1 cellular context compared by ENCODE assay signal in the genomic region with DNA sequence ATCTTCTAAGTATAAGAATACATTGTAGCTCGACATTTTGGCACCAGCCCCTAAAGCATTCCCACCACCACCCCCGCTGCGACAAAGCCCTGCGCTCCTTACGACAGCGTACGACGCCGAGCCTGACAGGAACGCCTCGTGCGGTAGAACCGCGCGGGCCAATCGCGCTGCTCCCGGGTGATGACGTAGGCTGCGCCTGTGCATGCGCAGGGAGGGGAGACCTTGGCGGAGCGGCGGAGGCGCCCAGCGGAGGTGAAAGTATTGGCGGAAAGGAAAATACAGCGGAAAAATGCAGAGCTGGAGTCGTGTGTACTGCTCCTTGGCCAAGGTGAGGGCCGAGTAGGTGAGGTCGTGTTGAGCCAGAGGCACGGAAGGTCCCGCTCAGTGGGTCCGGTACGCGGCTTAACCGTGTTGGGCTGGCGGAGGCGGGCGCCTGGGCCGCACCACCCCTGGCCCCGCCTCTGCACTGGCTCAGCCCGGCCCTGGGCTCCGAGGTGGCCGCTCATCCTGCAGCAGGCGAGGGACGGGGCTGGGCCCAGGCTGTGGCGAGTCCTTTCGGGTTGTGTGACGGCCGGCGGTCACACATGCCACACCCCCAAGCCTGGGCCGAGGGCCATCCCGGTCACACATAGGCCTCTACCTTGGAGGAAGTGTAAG.
A peak's percentile ranks its signal among the peaks of the same experiment; 100 is the strongest.
TF ChIP-seq lines count a peak whose summit lies in the region.

A gene with protein sequence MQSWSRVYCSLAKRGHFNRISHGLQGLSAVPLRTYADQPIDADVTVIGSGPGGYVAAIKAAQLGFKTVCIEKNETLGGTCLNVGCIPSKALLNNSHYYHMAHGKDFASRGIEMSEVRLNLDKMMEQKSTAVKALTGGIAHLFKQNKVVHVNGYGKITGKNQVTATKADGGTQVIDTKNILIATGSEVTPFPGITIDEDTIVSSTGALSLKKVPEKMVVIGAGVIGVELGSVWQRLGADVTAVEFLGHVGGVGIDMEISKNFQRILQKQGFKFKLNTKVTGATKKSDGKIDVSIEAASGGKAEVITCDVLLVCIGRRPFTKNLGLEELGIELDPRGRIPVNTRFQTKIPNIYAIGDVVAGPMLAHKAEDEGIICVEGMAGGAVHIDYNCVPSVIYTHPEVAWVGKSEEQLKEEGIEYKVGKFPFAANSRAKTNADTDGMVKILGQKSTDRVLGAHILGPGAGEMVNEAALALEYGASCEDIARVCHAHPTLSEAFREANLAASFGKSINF (plus strand): TSS at position 222 of the 657 bp plus-strand sequence. CDS start 68 bp downstream, at position 290.

TF ChIP-seq in HepG2, 621 proteins besides CTCF, POLR2A, EP300 and RAD21 (continued from another document and continues in another):
- TF ChIP-seq, protein P1, sequence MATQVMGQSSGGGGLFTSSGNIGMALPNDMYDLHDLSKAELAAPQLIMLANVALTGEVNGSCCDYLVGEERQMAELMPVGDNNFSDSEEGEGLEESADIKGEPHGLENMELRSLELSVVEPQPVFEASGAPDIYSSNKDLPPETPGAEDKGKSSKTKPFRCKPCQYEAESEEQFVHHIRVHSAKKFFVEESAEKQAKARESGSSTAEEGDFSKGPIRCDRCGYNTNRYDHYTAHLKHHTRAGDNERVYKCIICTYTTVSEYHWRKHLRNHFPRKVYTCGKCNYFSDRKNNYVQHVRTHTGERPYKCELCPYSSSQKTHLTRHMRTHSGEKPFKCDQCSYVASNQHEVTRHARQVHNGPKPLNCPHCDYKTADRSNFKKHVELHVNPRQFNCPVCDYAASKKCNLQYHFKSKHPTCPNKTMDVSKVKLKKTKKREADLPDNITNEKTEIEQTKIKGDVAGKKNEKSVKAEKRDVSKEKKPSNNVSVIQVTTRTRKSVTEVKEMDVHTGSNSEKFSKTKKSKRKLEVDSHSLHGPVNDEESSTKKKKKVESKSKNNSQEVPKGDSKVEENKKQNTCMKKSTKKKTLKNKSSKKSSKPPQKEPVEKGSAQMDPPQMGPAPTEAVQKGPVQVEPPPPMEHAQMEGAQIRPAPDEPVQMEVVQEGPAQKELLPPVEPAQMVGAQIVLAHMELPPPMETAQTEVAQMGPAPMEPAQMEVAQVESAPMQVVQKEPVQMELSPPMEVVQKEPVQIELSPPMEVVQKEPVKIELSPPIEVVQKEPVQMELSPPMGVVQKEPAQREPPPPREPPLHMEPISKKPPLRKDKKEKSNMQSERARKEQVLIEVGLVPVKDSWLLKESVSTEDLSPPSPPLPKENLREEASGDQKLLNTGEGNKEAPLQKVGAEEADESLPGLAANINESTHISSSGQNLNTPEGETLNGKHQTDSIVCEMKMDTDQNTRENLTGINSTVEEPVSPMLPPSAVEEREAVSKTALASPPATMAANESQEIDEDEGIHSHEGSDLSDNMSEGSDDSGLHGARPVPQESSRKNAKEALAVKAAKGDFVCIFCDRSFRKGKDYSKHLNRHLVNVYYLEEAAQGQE (IDR thresholded peaks at IDR 0.05; ENCODE audit: borderline replicate concordance in 1 of 2, low read depth in 1 of 2, low read length in 2 of 2), result 0 out of 4 replicates have a peak, but pooled peaks of 1 of the 2 experiments have one; percentile 6
- TF ChIP-seq PAX8 (CRISPR knock-in tag; IDR thresholded peaks at IDR 0.05; ENCODE audit: borderline replicate concordance), result peak; percentile 92; the same call in 1 of the 2 replicates
- no peak for TF ChIP-seq ZNF564 (CRISPR knock-in tag; IDR thresholded peaks at IDR 0.05)
- TF ChIP-seq, protein P2, sequence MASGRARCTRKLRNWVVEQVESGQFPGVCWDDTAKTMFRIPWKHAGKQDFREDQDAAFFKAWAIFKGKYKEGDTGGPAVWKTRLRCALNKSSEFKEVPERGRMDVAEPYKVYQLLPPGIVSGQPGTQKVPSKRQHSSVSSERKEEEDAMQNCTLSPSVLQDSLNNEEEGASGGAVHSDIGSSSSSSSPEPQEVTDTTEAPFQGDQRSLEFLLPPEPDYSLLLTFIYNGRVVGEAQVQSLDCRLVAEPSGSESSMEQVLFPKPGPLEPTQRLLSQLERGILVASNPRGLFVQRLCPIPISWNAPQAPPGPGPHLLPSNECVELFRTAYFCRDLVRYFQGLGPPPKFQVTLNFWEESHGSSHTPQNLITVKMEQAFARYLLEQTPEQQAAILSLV (CRISPR knock-in tag; IDR thresholded peaks at IDR 0.05; ENCODE audit: borderline replicate concordance), result peak; percentile 84; the same call in 1 of the 2 replicates
- TF ChIP-seq BRCA1 (CRISPR knock-in tag; IDR thresholded peaks at IDR 0.05), result peak; percentile 66; the same call in 1 of the 2 replicates
- TF ChIP-seq ZNF776 (CRISPR knock-in tag; IDR thresholded peaks at IDR 0.05), result peak; percentile 31; the same call in 1 of the 2 replicates
- peak; percentile 91 for TF ChIP-seq ZFP91 (CRISPR knock-in tag; IDR thresholded peaks at IDR 0.05; ENCODE audit: borderline replicate concordance)
- peak; percentile 63 for TF ChIP-seq AGO1 (IDR thresholded peaks at IDR 0.05; ENCODE audit: low read depth, low read length, poor library complexity, severe bottlenecking)
- TF ChIP-seq ZNF660 (CRISPR knock-in tag; IDR thresholded peaks at IDR 0.05; ENCODE audit: borderline replicate concordance, low read depth), result no peak
- no peak for TF ChIP-seq PHB2 (IDR thresholded peaks at IDR 0.05; ENCODE audit: partially characterized antibody)
- TF ChIP-seq DNMT3B (CRISPR knock-in tag; conservative IDR thresholded peaks at IDR 0.05), result no peak; the same call in 1 of the 2 replicates
- peak; percentile 91 for TF ChIP-seq ZNF607 (CRISPR knock-in tag; IDR thresholded peaks at IDR 0.05; ENCODE audit: borderline replicate concordance)
- TF ChIP-seq NFE2L1 (CRISPR knock-in tag; IDR thresholded peaks at IDR 0.05; ENCODE audit: borderline replicate concordance), result no peak
- TF ChIP-seq CHD4 (IDR thresholded peaks at IDR 0.05; ENCODE audit: borderline replicate concordance, low read length), result no peak
- TF ChIP-seq, protein P3, sequence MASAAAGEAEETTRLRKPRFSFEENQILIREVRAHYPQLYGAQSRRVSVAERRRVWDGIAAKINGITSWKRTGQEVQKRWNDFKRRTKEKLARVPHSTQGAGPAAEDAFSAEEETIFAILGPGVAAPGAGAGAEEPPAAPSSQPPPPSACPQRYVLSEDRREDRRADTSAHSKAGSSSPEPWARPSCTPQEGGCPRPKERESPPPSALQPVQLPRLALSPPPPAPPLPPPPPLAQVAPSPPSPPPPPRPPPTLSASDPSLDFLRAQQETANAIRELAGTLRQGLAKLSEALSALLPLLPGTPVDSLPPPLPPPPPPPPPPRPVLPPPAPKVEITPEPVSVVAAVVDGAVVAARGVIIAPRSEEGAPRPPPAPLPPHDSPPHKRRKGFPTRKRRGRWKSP (CRISPR knock-in tag; IDR thresholded peaks at IDR 0.05), result peak; percentile 60
- TF ChIP-seq SETDB1 (CRISPR knock-in tag; IDR thresholded peaks at IDR 0.05; ENCODE audit: borderline replicate concordance), result no peak
- TF ChIP-seq ZNF83 (CRISPR knock-in tag; IDR thresholded peaks at IDR 0.05; ENCODE audit: borderline replicate concordance), result peak; percentile 52; the same call in 1 of the 2 replicates
- TF ChIP-seq POLR2G (IDR thresholded peaks at IDR 0.05; ENCODE audit: low read depth, low read length), result peak; percentile 82
- peak; percentile 78; the same call in 1 of the 2 replicates for TF ChIP-seq EED (CRISPR knock-in tag; IDR thresholded peaks at IDR 0.05)
- no peak for TF ChIP-seq ZNF878 (CRISPR knock-in tag; IDR thresholded peaks at IDR 0.05)
- peak; percentile 37 for TF ChIP-seq YY1 (IDR thresholded peaks at IDR 0.05; ENCODE audit: insufficient read depth, insufficient replicate concordance, low read depth, low read length)
- TF ChIP-seq, protein P4, sequence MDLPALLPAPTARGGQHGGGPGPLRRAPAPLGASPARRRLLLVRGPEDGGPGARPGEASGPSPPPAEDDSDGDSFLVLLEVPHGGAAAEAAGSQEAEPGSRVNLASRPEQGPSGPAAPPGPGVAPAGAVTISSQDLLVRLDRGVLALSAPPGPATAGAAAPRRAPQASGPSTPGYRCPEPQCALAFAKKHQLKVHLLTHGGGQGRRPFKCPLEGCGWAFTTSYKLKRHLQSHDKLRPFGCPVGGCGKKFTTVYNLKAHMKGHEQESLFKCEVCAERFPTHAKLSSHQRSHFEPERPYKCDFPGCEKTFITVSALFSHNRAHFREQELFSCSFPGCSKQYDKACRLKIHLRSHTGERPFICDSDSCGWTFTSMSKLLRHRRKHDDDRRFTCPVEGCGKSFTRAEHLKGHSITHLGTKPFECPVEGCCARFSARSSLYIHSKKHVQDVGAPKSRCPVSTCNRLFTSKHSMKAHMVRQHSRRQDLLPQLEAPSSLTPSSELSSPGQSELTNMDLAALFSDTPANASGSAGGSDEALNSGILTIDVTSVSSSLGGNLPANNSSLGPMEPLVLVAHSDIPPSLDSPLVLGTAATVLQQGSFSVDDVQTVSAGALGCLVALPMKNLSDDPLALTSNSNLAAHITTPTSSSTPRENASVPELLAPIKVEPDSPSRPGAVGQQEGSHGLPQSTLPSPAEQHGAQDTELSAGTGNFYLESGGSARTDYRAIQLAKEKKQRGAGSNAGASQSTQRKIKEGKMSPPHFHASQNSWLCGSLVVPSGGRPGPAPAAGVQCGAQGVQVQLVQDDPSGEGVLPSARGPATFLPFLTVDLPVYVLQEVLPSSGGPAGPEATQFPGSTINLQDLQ (CRISPR knock-in tag; IDR thresholded peaks at IDR 0.05), result no peak; the same call in 1 of the 2 replicates
- TF ChIP-seq ZNF768 (CRISPR knock-in tag; IDR thresholded peaks at IDR 0.05), result peak; percentile 63; the same call in 1 of the 2 replicates
- TF ChIP-seq ZNF614 (CRISPR knock-in tag; IDR thresholded peaks at IDR 0.05; ENCODE audit: borderline replicate concordance), result peak; percentile 76; the same call in 1 of the 2 replicates
- TF ChIP-seq, protein P5, sequence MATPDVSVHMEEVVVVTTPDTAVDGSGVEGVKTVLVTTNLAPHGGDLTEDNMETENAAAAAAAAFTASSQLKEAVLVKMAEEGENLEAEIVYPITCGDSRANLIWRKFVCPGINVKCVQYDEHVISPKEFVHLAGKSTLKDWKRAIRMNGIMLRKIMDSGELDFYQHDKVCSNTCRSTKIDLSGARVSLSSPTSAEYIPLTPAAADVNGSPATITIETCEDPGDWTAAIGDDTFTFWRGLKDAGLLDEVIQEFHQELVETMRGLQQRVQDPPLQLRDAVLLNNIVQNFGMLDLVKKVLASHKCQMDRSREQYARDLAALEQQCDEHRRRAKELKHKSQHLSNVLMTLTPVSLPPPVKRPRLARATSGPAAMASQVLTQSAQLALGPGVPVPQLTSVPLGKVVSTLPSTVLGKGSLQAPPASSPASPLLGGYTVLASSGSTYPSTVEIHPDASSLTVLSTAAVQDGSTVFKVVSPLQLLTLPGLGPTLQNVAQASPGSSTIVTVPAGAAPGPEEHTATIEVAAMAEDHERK (CRISPR knock-in tag; IDR thresholded peaks at IDR 0.05; ENCODE audit: low read depth), result peak; percentile 81
- TF ChIP-seq ZBTB33 (CRISPR knock-in tag; IDR thresholded peaks at IDR 0.05), result peak; percentile 8; the same call in 1 of the 2 replicates
- no peak for TF ChIP-seq SIN3B (IDR thresholded peaks at IDR 0.05; ENCODE audit: low read length)
- 0 out of 2 replicates have a peak, but pooled peaks have one; percentile 23 for TF ChIP-seq TEAD2 (CRISPR knock-in tag; IDR thresholded peaks at IDR 0.05)
- TF ChIP-seq ZNF589 (CRISPR knock-in tag; conservative IDR thresholded peaks at IDR 0.05), result no peak; the same call in 1 of the 2 replicates
- TF ChIP-seq SRSF4 (IDR thresholded peaks at IDR 0.05; ENCODE audit: low read depth, low read length, poor library complexity, severe bottlenecking), result no peak
- TF ChIP-seq, protein P6, sequence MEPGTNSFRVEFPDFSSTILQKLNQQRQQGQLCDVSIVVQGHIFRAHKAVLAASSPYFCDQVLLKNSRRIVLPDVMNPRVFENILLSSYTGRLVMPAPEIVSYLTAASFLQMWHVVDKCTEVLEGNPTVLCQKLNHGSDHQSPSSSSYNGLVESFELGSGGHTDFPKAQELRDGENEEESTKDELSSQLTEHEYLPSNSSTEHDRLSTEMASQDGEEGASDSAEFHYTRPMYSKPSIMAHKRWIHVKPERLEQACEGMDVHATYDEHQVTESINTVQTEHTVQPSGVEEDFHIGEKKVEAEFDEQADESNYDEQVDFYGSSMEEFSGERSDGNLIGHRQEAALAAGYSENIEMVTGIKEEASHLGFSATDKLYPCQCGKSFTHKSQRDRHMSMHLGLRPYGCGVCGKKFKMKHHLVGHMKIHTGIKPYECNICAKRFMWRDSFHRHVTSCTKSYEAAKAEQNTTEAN (CRISPR knock-in tag; conservative IDR thresholded peaks at IDR 0.05), result no peak
- no peak for TF ChIP-seq ZMYM2 (CRISPR knock-in tag; IDR thresholded peaks at IDR 0.05)
- TF ChIP-seq JDP2 (CRISPR knock-in tag; IDR thresholded peaks at IDR 0.05; ENCODE audit: borderline replicate concordance), result no peak
- peak; percentile 72; the same call in 1 of the 2 replicates for TF ChIP-seq ZSCAN29 (CRISPR knock-in tag; conservative IDR thresholded peaks at IDR 0.05)
- peak; percentile 71; the same call in 1 of the 2 replicates for TF ChIP-seq ZNF766 (CRISPR knock-in tag; IDR thresholded peaks at IDR 0.05; ENCODE audit: borderline replicate concordance)
- TF ChIP-seq ZKSCAN8 (CRISPR knock-in tag; IDR thresholded peaks at IDR 0.05; ENCODE audit: borderline replicate concordance), result 0 out of 2 replicates have a peak, but pooled peaks have one; percentile 21
- no peak for TF ChIP-seq ZFAT (CRISPR knock-in tag; conservative IDR thresholded peaks at IDR 0.05)
- 0 out of 2 replicates have a peak, but pooled peaks have one; percentile 75 for TF ChIP-seq REPIN1 (CRISPR knock-in tag; IDR thresholded peaks at IDR 0.05; ENCODE audit: borderline replicate concordance, low read depth)
- no peak for TF ChIP-seq PCBP2 (optimal IDR thresholded peaks at IDR 0.05; ENCODE audit: low read depth, low read length, poor library complexity, severe bottlenecking)
